In genomic region chr1:118988186-118989005, GRCh38 we compare ENCODE assay signal across 12 cellular contexts. TPM values are rescaled to one million over a fixed set of nuclear protein-coding genes. Genes with fewer than 3 reads are reported as not detected.
DNase-seq lines count a peak whose midpoint lies in the region; ATAC-seq, FAIRE-seq and TF ChIP-seq lines count a peak whose summit lies in the region.
"Had no signal": no experiment of that assay in that cellular context is flagged by ENCODE, and none has a peak within 500 bp of the region (broad histone marks: within the 10 kb centered on the region; RNA-seq: fewer than 3 reads in every experiment).

TSS of gene TBX15 (minus strand) at chr1:118988343. CDS start at chr1:118987795, 548 bp downstream.

- TF ChIP-seq POLR2A in testis (IDR thresholded peaks at IDR 0.05) = no peak

- peak within 1 kb of the TSS; percentile 28 for H3K4me3 Mint-ChIP-seq in T-helper 1 cell treated with Interleukin-12 subunit alpha and Interleukin-12 subunit beta and Interleukin-4 antibody, amounts not matched to agents 30 μg/mL and 1 μg/mL, for 36 hours

- WGBS in lung, 2 donors = 11 to 14% methylated on average over 31 of the region's 31 CpGs
- WGBS in testis, 2 donors = 12 to 14% methylated on average over 31 of the region's 31 CpGs

- H3K27me3 ChIP-seq in lung (ENCODE audit: control insufficient read depth, insufficient read depth) (peaks cover 20% of the 10 kb centered on the region), testis (peaks cover 4% of the 10 kb centered on the region)

- ATAC-seq in lung (ENCODE audit: insufficient read depth, low FRiP score) = no peak

- H3K27ac ChIP-seq in cingulate gyrus (ENCODE audit: low read depth, low read length) = peak within 1 kb of the TSS; percentile 19
- H3K27ac ChIP-seq in lung (ENCODE audit: low read depth in 1 of 2, low read length in 1 of 2) = no peak within 1 kb of the TSS
- no peak within 1 kb of the TSS for H3K27ac ChIP-seq in testis
- H3K27ac ChIP-seq: VCaP had no signal

- no peak for TF ChIP-seq CTCF in lung (IDR thresholded peaks at IDR 0.05; ENCODE audit: control extremely low read depth, extremely low read depth)
- no peak for TF ChIP-seq CTCF in testis (IDR thresholded peaks at IDR 0.05)

- peaks cover 3% of the 10 kb centered on the region for H3K4me1 Mint-ChIP-seq in T-helper 1 cell treated with Interleukin-12 subunit alpha and Interleukin-12 subunit beta and Interleukin-4 antibody, amounts not matched to agents 30 μg/mL and 1 μg/mL, for 36 hours (ENCODE audit: low read depth)

- DNase-seq in T-helper 1 cell (no peak), lung (ENCODE audit: low spot score) (no peak), testis (no peak), GM19239 (ENCODE audit: insufficient read length, low spot score) (no peak), RCC 7860 (ENCODE audit: low spot score) (no peak)
- no peak for DNase-seq in stimulated activated CD4-positive, alpha-beta T cell treated with anti-CD3 and anti-CD28 coated beads, Interleukin-4, amount 100 ng/mL, for 24 hours
- DNase-seq: Karpas-422 had no signal

- FAIRE-seq in GM19239 (lab: Jason Lieb, UNC) (no peak), RCC 7860 (lab: Jason Lieb, UNC) (no peak)
- FAIRE-seq: A204.1, islet of Langerhans had no signal

- peaks cover 17% of the 10 kb centered on the region for H3K36me3 Mint-ChIP-seq in T-helper 1 cell treated with Interleukin-12 subunit alpha and Interleukin-12 subunit beta and Interleukin-4 antibody, amounts not matched to agents 30 μg/mL and 1 μg/mL, for 36 hours (ENCODE audit: low read depth)

- H3K4me3 ChIP-seq in lung (peak within 1 kb of the TSS; percentile 9), testis (peak within 1 kb of the TSS; percentile 31 to 42)

- intact Hi-C loops in testis (cut with DNase I; ENCODE audit: low total_unique reads) = no loop called here

- no peaks in the 10 kb centered on the region for H3K36me3 ChIP-seq in lung (ENCODE audit: control insufficient read depth in 2 of 2, insufficient read depth in 2 of 2, low read length in 2 of 2)
- H3K36me3 ChIP-seq in testis (ENCODE audit: low read depth, missing control alignments) = no peaks in the 10 kb centered on the region

- peaks cover 0 to 29% of the 10 kb centered on the region in 2 donors for H3K9me3 ChIP-seq in lung (ENCODE audit: control insufficient read depth in 2 of 2, insufficient read depth in 1 of 2, low read length in 1 of 2)
- H3K9me3 ChIP-seq in testis = no peaks in the 10 kb centered on the region

- peaks cover 25% of the 10 kb centered on the region for H3K9me3 Mint-ChIP-seq in T-helper 1 cell treated with Interleukin-12 subunit alpha and Interleukin-12 subunit beta and Interleukin-4 antibody, amounts not matched to agents 30 μg/mL and 1 μg/mL, for 36 hours

- peak within 1 kb of the TSS; percentile 24 for H3K27ac Mint-ChIP-seq in T-helper 1 cell treated with Interleukin-12 subunit alpha and Interleukin-12 subunit beta and Interleukin-4 antibody, amounts not matched to agents 30 μg/mL and 1 μg/mL, for 36 hours

- peaks cover 95% of the 10 kb centered on the region for H3K27me3 Mint-ChIP-seq in T-helper 1 cell treated with Interleukin-12 subunit alpha and Interleukin-12 subunit beta and Interleukin-4 antibody, amounts not matched to agents 30 μg/mL and 1 μg/mL, for 36 hours (ENCODE audit: low read depth)

- peaks cover 0 to 19% of the 10 kb centered on the region in 2 donors for H3K4me1 ChIP-seq in lung (ENCODE audit: control insufficient read depth in 2 of 2, insufficient read depth in 2 of 2, low read length in 2 of 2)
- H3K4me1 ChIP-seq in testis = peaks cover 9% of the 10 kb centered on the region

RNA-seq across cellular contexts. Expression of gene TBX15, which starts in this region (rescaled TPM):
- total RNA-seq in lung (under 1 TPM; 0.28 to 0.31 TPM), testis (under 1 TPM; 0.63 to 0.74 TPM)
- polyA plus RNA-seq in lung (under 1 TPM; 0.07 to 0.20 TPM), testis (ENCODE audit: insufficient read depth, low read depth, low replicate concordance) (1.5 TPM)
